ENCODE assay signal across 5 cellular contexts in the genomic region with DNA sequence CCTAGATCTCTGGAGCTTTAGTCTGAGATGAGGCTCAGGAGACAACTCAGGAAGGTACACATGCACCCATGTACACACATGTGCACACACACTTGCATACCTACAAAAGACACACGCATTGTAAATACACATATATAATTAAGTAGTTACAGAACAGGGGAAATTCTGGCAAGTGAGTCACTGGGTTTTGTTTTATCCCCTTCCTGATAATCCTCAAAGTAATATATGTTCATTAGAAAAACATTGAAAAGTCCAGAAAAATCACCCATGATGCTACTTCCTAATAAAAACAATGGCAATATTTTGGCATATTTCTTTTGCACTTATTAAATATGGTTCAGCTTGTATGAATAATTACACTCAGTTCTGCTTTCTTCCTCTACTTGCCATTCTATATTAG.
"Had no signal": no experiment of that assay in that cellular context is flagged by ENCODE, and none has a peak within 500 bp of the region (broad histone marks: within the 10 kb centered on the region; RNA-seq: fewer than 3 reads in every experiment).

No MANE protein-coding gene starts in this region.

- H3K4me3 ChIP-seq: K562 had no signal

- DNase-seq: IMR-90 had no signal

- FAIRE-seq: HepG2, HTR-8/SVneo, K562 had no signal

- H3K27ac ChIP-seq: HL-60 had no signal
